Comparison of ENCODE assay signal across 1 cellular context in the genomic region with DNA sequence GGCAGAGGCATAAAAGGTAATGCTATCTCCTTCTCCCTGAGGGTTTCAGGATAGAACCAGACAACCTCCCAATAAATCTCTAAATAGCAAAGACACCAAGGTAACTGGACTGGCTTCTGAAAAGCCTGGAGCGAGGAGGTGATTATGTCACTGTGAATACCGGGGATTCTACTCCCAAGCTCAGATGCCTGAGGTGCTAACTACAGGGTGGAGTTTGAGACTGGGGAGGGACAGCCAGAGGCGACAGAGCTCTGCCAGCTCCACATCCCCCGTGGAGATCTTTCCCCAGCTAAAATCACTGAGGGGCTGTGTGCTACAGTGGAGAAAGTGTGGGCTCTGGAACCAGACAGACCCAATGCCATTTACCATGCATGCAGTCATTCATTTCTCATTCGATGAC.
TF ChIP-seq lines count a peak whose summit lies in the region.

No MANE protein-coding gene starts in this region.

TF ChIP-seq in GM23338, 12 proteins besides CTCF, POLR2A, EP300 and RAD21:
- TF ChIP-seq NANOG (IDR thresholded peaks at IDR 0.05; ENCODE audit: borderline replicate concordance) (no peak), JUNB (IDR thresholded peaks at IDR 0.05; ENCODE audit: unreplicated experiment) (no peak), STAT1 (IDR thresholded peaks at IDR 0.05; ENCODE audit: unreplicated experiment) (no peak), EZH2 (IDR thresholded peaks at IDR 0.05; ENCODE audit: low read depth, unreplicated experiment) (no peak), POLR2AphosphoS5 (IDR thresholded peaks at IDR 0.05; ENCODE audit: low read depth) (no peak), EZH2phosphoT487 (IDR thresholded peaks at IDR 0.05; ENCODE audit: unreplicated experiment) (no peak), ZNF331 (CRISPR knock-in tag; IDR thresholded peaks at IDR 0.05; ENCODE audit: low read depth) (no peak), CREB1 (CRISPR knock-in tag; IDR thresholded peaks at IDR 0.05; ENCODE audit: low read depth) (no peak), ZNF114 (CRISPR knock-in tag; IDR thresholded peaks at IDR 0.05) (no peak)
- TF ChIP-seq, protein P1, sequence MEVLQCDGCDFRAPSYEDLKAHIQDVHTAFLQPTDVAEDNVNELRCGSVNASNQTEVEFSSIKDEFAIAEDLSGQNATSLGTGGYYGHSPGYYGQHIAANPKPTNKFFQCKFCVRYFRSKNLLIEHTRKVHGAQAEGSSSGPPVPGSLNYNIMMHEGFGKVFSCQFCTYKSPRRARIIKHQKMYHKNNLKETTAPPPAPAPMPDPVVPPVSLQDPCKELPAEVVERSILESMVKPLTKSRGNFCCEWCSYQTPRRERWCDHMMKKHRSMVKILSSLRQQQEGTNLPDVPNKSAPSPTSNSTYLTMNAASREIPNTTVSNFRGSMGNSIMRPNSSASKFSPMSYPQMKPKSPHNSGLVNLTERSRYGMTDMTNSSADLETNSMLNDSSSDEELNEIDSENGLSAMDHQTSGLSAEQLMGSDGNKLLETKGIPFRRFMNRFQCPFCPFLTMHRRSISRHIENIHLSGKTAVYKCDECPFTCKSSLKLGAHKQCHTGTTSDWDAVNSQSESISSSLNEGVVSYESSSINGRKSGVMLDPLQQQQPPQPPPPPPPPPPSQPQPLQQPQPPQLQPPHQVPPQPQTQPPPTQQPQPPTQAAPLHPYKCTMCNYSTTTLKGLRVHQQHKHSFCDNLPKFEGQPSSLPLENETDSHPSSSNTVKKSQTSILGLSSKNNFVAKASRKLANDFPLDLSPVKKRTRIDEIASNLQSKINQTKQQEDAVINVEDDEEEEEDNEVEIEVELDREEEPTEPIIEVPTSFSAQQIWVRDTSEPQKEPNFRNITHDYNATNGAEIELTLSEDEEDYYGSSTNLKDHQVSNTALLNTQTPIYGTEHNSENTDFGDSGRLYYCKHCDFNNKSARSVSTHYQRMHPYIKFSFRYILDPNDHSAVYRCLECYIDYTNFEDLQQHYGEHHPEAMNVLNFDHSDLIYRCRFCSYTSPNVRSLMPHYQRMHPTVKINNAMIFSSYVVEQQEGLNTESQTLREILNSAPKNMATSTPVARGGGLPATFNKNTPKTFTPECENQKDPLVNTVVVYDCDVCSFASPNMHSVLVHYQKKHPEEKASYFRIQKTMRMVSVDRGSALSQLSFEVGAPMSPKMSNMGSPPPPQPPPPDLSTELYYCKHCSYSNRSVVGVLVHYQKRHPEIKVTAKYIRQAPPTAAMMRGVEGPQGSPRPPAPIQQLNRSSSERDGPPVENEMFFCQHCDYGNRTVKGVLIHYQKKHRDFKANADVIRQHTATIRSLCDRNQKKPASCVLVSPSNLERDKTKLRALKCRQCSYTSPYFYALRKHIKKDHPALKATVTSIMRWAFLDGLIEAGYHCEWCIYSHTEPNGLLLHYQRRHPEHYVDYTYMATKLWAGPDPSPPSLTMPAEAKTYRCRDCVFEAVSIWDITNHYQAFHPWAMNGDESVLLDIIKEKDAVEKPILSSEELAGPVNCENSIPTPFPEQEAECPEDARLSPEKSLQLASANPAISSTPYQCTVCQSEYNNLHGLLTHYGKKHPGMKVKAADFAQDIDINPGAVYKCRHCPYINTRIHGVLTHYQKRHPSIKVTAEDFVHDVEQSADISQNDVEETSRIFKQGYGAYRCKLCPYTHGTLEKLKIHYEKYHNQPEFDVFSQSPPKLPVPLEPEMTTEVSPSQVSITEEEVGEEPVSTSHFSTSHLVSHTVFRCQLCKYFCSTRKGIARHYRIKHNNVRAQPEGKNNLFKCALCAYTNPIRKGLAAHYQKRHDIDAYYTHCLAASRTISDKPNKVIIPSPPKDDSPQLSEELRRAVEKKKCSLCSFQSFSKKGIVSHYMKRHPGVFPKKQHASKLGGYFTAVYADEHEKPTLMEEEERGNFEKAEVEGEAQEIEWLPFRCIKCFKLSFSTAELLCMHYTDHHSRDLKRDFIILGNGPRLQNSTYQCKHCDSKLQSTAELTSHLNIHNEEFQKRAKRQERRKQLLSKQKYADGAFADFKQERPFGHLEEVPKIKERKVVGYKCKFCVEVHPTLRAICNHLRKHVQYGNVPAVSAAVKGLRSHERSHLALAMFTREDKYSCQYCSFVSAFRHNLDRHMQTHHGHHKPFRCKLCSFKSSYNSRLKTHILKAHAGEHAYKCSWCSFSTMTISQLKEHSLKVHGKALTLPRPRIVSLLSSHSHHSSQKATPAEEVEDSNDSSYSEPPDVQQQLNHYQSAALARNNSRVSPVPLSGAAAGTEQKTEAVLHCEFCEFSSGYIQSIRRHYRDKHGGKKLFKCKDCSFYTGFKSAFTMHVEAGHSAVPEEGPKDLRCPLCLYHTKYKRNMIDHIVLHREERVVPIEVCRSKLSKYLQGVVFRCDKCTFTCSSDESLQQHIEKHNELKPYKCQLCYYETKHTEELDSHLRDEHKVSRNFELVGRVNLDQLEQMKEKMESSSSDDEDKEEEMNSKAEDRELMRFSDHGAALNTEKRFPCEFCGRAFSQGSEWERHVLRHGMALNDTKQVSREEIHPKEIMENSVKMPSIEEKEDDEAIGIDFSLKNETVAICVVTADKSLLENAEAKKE (CRISPR knock-in tag; IDR thresholded peaks at IDR 0.05) = no peak
- TF ChIP-seq, protein P2, sequence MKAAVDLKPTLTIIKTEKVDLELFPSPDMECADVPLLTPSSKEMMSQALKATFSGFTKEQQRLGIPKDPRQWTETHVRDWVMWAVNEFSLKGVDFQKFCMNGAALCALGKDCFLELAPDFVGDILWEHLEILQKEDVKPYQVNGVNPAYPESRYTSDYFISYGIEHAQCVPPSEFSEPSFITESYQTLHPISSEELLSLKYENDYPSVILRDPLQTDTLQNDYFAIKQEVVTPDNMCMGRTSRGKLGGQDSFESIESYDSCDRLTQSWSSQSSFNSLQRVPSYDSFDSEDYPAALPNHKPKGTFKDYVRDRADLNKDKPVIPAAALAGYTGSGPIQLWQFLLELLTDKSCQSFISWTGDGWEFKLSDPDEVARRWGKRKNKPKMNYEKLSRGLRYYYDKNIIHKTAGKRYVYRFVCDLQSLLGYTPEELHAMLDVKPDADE (IDR thresholded peaks at IDR 0.05) = no peak
- TF ChIP-seq, protein P3, sequence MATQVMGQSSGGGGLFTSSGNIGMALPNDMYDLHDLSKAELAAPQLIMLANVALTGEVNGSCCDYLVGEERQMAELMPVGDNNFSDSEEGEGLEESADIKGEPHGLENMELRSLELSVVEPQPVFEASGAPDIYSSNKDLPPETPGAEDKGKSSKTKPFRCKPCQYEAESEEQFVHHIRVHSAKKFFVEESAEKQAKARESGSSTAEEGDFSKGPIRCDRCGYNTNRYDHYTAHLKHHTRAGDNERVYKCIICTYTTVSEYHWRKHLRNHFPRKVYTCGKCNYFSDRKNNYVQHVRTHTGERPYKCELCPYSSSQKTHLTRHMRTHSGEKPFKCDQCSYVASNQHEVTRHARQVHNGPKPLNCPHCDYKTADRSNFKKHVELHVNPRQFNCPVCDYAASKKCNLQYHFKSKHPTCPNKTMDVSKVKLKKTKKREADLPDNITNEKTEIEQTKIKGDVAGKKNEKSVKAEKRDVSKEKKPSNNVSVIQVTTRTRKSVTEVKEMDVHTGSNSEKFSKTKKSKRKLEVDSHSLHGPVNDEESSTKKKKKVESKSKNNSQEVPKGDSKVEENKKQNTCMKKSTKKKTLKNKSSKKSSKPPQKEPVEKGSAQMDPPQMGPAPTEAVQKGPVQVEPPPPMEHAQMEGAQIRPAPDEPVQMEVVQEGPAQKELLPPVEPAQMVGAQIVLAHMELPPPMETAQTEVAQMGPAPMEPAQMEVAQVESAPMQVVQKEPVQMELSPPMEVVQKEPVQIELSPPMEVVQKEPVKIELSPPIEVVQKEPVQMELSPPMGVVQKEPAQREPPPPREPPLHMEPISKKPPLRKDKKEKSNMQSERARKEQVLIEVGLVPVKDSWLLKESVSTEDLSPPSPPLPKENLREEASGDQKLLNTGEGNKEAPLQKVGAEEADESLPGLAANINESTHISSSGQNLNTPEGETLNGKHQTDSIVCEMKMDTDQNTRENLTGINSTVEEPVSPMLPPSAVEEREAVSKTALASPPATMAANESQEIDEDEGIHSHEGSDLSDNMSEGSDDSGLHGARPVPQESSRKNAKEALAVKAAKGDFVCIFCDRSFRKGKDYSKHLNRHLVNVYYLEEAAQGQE (IDR thresholded peaks at IDR 0.05; ENCODE audit: unreplicated experiment) = no peak
TF ChIP-seq in GM23338: peak in this region for 0.
